In the genomic region with DNA sequence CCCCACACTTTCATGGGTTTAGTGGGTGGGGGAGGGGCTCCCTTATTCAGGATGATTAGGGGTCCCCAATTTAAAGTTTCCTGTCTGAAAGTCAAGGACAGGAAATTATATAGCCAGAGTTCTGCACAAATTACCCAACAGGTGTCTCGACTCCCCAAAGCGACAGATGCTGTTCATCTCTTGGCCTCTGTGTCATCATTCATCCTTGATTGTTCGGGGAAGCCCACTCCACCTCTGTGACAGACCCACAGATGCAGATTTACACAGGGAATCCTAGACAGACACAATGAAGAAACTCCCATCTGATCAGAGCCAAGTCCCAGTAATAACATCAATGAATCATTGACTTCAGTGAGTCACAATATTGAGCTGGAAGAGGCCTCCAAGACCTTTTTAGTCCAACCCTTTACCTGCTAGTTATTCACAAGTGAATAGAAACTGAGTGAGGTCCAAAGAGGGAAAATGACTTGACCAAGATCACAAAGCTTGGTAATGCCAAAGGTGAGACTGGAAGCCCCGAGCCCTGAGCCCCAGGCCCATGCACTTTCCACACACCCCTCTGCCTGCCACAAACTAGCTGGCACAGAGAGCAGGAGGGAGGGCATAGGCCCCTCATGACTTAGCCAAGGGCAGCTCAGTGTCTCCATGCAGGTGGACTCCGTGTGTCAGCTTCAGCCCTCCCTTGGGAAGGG, we compare ENCODE assay signal across 8 cellular contexts. TPM values are rescaled to one million over a fixed set of nuclear protein-coding genes. Genes with fewer than 3 reads are reported as not detected.
A peak's percentile ranks its signal among the peaks of the same experiment; 100 is the strongest.
DNase-seq lines count a peak whose midpoint lies in the region; ATAC-seq, FAIRE-seq and TF ChIP-seq lines count a peak whose summit lies in the region.

No MANE protein-coding gene starts in this region.

- peak overlapping the region; percentile 3 to 87 for H3K27ac ChIP-seq in lung (ENCODE audit: low read depth in 1 of 2, low read length in 1 of 2)

- no peaks in the 10 kb centered on the region for H3K27me3 ChIP-seq in lung (ENCODE audit: control insufficient read depth, insufficient read depth)

- H3K4me1 ChIP-seq in lung (ENCODE audit: control insufficient read depth in 2 of 2, insufficient read depth in 2 of 2, low read length in 2 of 2): peaks cover 5 to 22% of the 10 kb centered on the region in 2 donors

- no peak for ATAC-seq in lung (ENCODE audit: insufficient read depth, low FRiP score)
- ATAC-seq in HG03354 (IDR thresholded peaks at IDR 0.05; ENCODE audit: poor library complexity, severe bottlenecking, unreplicated experiment): no peak

- no peak for TF ChIP-seq CTCF in lung (IDR thresholded peaks at IDR 0.05; ENCODE audit: control extremely low read depth, extremely low read depth)

- TF ChIP-seq POLR2A in H54 (IDR thresholded peaks at IDR 0.05; ENCODE audit: low read depth, low read length): no peak

- H3K36me3 ChIP-seq in lung (ENCODE audit: control insufficient read depth in 2 of 2, insufficient read depth in 2 of 2, low read length in 2 of 2): no peaks in the 10 kb centered on the region

- DNase-seq in ACHN: peak; percentile 76
- peak; percentile 62 for DNase-seq in H54 (ENCODE audit: insufficient read length, low spot score)
- DNase-seq in amniotic epithelial cell (ENCODE audit: low read depth): peak; percentile 72
- no peak for DNase-seq in lung (ENCODE audit: low spot score)
- no peak for DNase-seq in activated gamma-delta T cell (lab: John Stamatoyannopoulos, UW)
- DNase-seq in stimulated activated CD4-positive, alpha-beta T cell treated with anti-CD3 and anti-CD28 coated beads, Interleukin-2, amount 100 ng/mL, for 48 hours: no peak
- DNase-seq in NCI-H1417 (lab: John Stamatoyannopoulos, UW): no peak

- no peaks in the 10 kb centered on the region for H3K9me3 ChIP-seq in lung (ENCODE audit: control insufficient read depth in 2 of 2, insufficient read depth in 1 of 2, low read length in 1 of 2)

- peak; percentile 38 for FAIRE-seq in H54 (lab: Jason Lieb, UNC)

- WGBS in lung, 2 donors: 63 to 72% methylated on average over 5 of the region's 5 CpGs

- in situ Hi-C loops in ACHN (cut with HindIII; ENCODE audit: low pct_ligation_motif_present, low pct_unique_long_range_greater_than_20kb, low sequenced_read_pairs): no loop called here

- no peak overlapping the region for H3K4me3 ChIP-seq in lung

RNA-seq across cellular contexts. Expression of a gene that starts 7.9 kb away (rescaled TPM):
- total RNA-seq in lung: 100 to 1,000 TPM; 136 to 289 TPM
- polyA plus RNA-seq in lung: 100 to 1,000 TPM; 256 to 421 TPM

Comparison
In these comparisons a context has a peak if more than half of its experiments do, and no peak if none do; other contexts are left out.
1. DNase-seq: peak in ACHN (single experiment), H54 (single experiment) and amniotic epithelial cell (single experiment); none in lung (single experiment), activated gamma-delta T cell (single experiment), stimulated activated CD4-positive, alpha-beta T cell treated with anti-CD3 and anti-CD28 coated beads, Interleukin-2, amount 100 ng/mL, for 48 hours (0 of 2) and NCI-H1417 (0 of 3).